8 cellular contexts compared by ENCODE assay signal in genomic region chr3:107421170-107421792, GRCh38. TPM values are rescaled to one million over a fixed set of nuclear protein-coding genes. Genes with fewer than 3 reads are reported as not detected.
DNase-seq lines count a peak whose midpoint lies in the region; ATAC-seq and TF ChIP-seq lines count a peak whose summit lies in the region.

No MANE protein-coding gene starts in this region.

- H3K4me1 Mint-ChIP-seq in naive thymus-derived CD4-positive, alpha-beta T cell = peaks cover 2 to 5% (median 3%) of the 10 kb centered on the region in 7 donors

- peak; percentile 76 for DNase-seq in ACHN
- peak; percentile 48 for DNase-seq in GM04504 (ENCODE audit: low read depth)
- peak; percentile 80 for DNase-seq in HCEC 1CT
- peak; percentile 50 for DNase-seq in SK-N-SH
- DNase-seq in epithelial cell of esophagus (ENCODE audit: low read depth) = peak; percentile 75
- DNase-seq in naive thymus-derived CD4-positive, alpha-beta T cell = peak in 5 of 9 donors; percentile 47 to 63 (median 53)

- TF ChIP-seq RAD21 in SK-N-SH (IDR thresholded peaks at IDR 0.05; ENCODE audit: low read length) = peak; percentile 77

- H4K20me1 ChIP-seq in Loucy (ENCODE audit: insufficient read depth, low read length, poor library complexity, severe bottlenecking) (no peaks in the 10 kb centered on the region), SK-N-SH (ENCODE audit: insufficient read depth) (no peaks in the 10 kb centered on the region)

- peaks cover 10 to 50% (median 21%) of the 10 kb centered on the region in 5 donors for H3K27me3 Mint-ChIP-seq in naive thymus-derived CD4-positive, alpha-beta T cell

- H3K4me1 ChIP-seq in Loucy (ENCODE audit: insufficient read depth, low read length, poor library complexity, severe bottlenecking) (peaks cover 3% of the 10 kb centered on the region), SK-N-SH (ENCODE audit: control insufficient read depth in 1 of 2, insufficient read depth in 2 of 2, low read depth in 1 of 2, low read length in 1 of 2) (peaks cover 0 to 2% of the 10 kb centered on the region in 2 experiments; a peak in 1 of 4 replicates)
- H3K4me1 ChIP-seq in naive thymus-derived CD4-positive, alpha-beta T cell (ENCODE audit: control insufficient read depth in 2 of 2, insufficient read depth in 2 of 2, low read length in 2 of 2) = no peaks in the 10 kb centered on the region

- H3K9ac ChIP-seq in Loucy (ENCODE audit: low read depth, low read length, poor library complexity, severe bottlenecking) (no peak overlapping the region), SK-N-SH (peak overlapping the region; percentile 41; the same call in 1 of the 2 replicates)

- intact Hi-C loops in naive thymus-derived CD4-positive, alpha-beta T cell (cut with micrococcal nuclease) = loop anchor here (1.0 kb wide), 3 partner anchors 9 to 185 kb away; no protein-coding TSS in a partner anchor

- in situ Hi-C loops in ACHN (cut with HindIII; ENCODE audit: low pct_ligation_motif_present, low pct_unique_long_range_greater_than_20kb, low sequenced_read_pairs) = no loop called here

- H2AFZ ChIP-seq in Loucy (ENCODE audit: low read length) = peak overlapping the region; percentile 82
- peak overlapping the region; percentile 99 for H2AFZ ChIP-seq in SK-N-SH (ENCODE audit: low read depth)

- no peaks in the 10 kb centered on the region for H3K36me3 Mint-ChIP-seq in naive thymus-derived CD4-positive, alpha-beta T cell

- peak; percentile 76 for TF ChIP-seq CTCF in Loucy (conservative IDR thresholded peaks at IDR 0.05; ENCODE audit: low read length)
- TF ChIP-seq CTCF in SK-N-SH (IDR thresholded peaks at IDR 0.05) = peak; percentile 79
- peak; percentile 73 for TF ChIP-seq CTCF in epithelial cell of esophagus (IDR thresholded peaks at IDR 0.05; ENCODE audit: insufficient read depth, low read depth, low read length, missing control alignments)

- H3F3A ChIP-seq in Loucy (ENCODE audit: low read depth) = no peaks in the 10 kb centered on the region
- H3F3A ChIP-seq in SK-N-SH (replicated peaks; ENCODE audit: insufficient read depth) = no peaks in the 10 kb centered on the region

- peak overlapping the region; percentile 47 for H3K4me2 ChIP-seq in Loucy (ENCODE audit: low read depth, low read length, poor library complexity, severe bottlenecking)
- peak overlapping the region; percentile 77; the same call in 1 of the 2 replicates for H3K4me2 ChIP-seq in SK-N-SH

- 1% methylated on average over 4 of the region's 4 CpGs for WGBS in SK-N-SH (ENCODE audit: low lambda C conversion rate)

- H3K79me2 ChIP-seq in Loucy (ENCODE audit: insufficient read depth, low read length) (no peaks in the 10 kb centered on the region), SK-N-SH (ENCODE audit: insufficient read depth) (no peaks in the 10 kb centered on the region)

- H3K27ac Mint-ChIP-seq in naive thymus-derived CD4-positive, alpha-beta T cell = peak overlapping the region in 1 of 9 donors; percentile 1

- no peaks in the 10 kb centered on the region for H3K9me3 ChIP-seq in Loucy (ENCODE audit: insufficient read depth, low read depth, low read length)
- H3K9me3 ChIP-seq in SK-N-SH = no peaks in the 10 kb centered on the region
- H3K9me3 ChIP-seq in naive thymus-derived CD4-positive, alpha-beta T cell (ENCODE audit: control insufficient read depth in 2 of 3, low read length in 3 of 3) = no peaks in the 10 kb centered on the region

- H3K36me3 ChIP-seq in Loucy (ENCODE audit: insufficient read depth, low read length) (no peaks in the 10 kb centered on the region), SK-N-SH (replicated peaks in 1 of 2; ENCODE audit: control insufficient read depth in 1 of 2, insufficient read depth in 2 of 2, low read length in 1 of 2) (no peaks in the 10 kb centered on the region)
- H3K36me3 ChIP-seq in naive thymus-derived CD4-positive, alpha-beta T cell (ENCODE audit: control insufficient read depth in 2 of 3, insufficient read depth in 3 of 3, low read length in 3 of 3) = no peaks in the 10 kb centered on the region

- H3K9me2 ChIP-seq in Loucy (replicated peaks; ENCODE audit: low read depth, low read length) = no peaks in the 10 kb centered on the region
- no peaks in the 10 kb centered on the region for H3K9me2 ChIP-seq in SK-N-SH

- peak overlapping the region; percentile 52 for H3K4me3 ChIP-seq in Loucy (ENCODE audit: low read length, poor library complexity, severe bottlenecking)
- H3K4me3 ChIP-seq in SK-N-SH (ENCODE audit: low read depth in 2 of 2, low read length in 1 of 2) = peak overlapping the region; percentile 38 to 59
- no peak overlapping the region for H3K4me3 ChIP-seq in epithelial cell of esophagus (ENCODE audit: low read length)
- H3K4me3 ChIP-seq in naive thymus-derived CD4-positive, alpha-beta T cell (ENCODE audit: low read length) = no peak overlapping the region

- no peak overlapping the region for H3K27ac ChIP-seq in SK-N-SH (ENCODE audit: low read depth in 2 of 2, low read length in 1 of 2)
- no peak overlapping the region for H3K27ac ChIP-seq in naive thymus-derived CD4-positive, alpha-beta T cell (ENCODE audit: low read depth, low read length)

- no peaks in the 10 kb centered on the region for H3K9me3 Mint-ChIP-seq in naive thymus-derived CD4-positive, alpha-beta T cell

- POLR2A ChIA-PET in SK-N-SH (lab: Yijun Ruan, JAX) = interaction anchor here (0.7 to 1.7 kb wide), 3 partner anchors 10 to 185 kb away, joined by 3 to 5 read pairs (median 4); no protein-coding TSS in a partner anchor
- POLR2A ChIA-PET in naive thymus-derived CD4-positive, alpha-beta T cell (lab: Charles Lee) = no interaction called here

- TF ChIP-seq EP300 in SK-N-SH (IDR thresholded peaks at IDR 0.05; ENCODE audit: borderline replicate concordance in 1 of 2, low read depth in 1 of 2, low read length in 1 of 2) = no peak

- ATAC-seq in naive thymus-derived CD4-positive, alpha-beta T cell = peak; percentile 82
- no peak for ATAC-seq in activated CD4-positive, CD25-positive, alpha-beta regulatory T cell treated with anti-CD3 and anti-CD28 coated beads, Interleukin-2, amount 50 U/mL, for 24 hours

- H3K27me3 ChIP-seq in Loucy (ENCODE audit: insufficient read depth, low read length, poor library complexity, severe bottlenecking) (no peaks in the 10 kb centered on the region), SK-N-SH (ENCODE audit: insufficient read depth) (no peaks in the 10 kb centered on the region)
- H3K27me3 ChIP-seq in naive thymus-derived CD4-positive, alpha-beta T cell (ENCODE audit: control insufficient read depth in 2 of 2, insufficient read depth in 2 of 2, low read length in 2 of 2) = no peaks in the 10 kb centered on the region

- CTCF ChIA-PET in SK-N-SH (lab: Yijun Ruan, JAX) = interaction anchor here (0.6 to 4.2 kb wide), 54 partner anchors 9 to 264 kb away, joined by 3 to 85 read pairs (median 4); no protein-coding TSS in a partner anchor
- CTCF ChIA-PET in naive thymus-derived CD4-positive, alpha-beta T cell (lab: Charles Lee) = interaction anchor here (0.7 to 1.5 kb wide), 11 partner anchors 10 to 203 kb away, joined by 3 to 23 read pairs (median 4); no protein-coding TSS in a partner anchor

- H3K4me3 Mint-ChIP-seq in naive thymus-derived CD4-positive, alpha-beta T cell = peak overlapping the region in 8 of 10 donors; percentile 31 to 72 (median 66)

TF ChIP-seq in SK-N-SH, 30 proteins besides CTCF, POLR2A, EP300 and RAD21:
- TF ChIP-seq RCOR1 (IDR thresholded peaks at IDR 0.05; ENCODE audit: low read length) (0 out of 2 replicates have a peak, but pooled peaks have one; percentile 22), CHD2 (IDR thresholded peaks at IDR 0.05; ENCODE audit: low read length, partially characterized antibody) (no peak), GATA2 (CRISPR knock-in tag; IDR thresholded peaks at IDR 0.05) (no peak), YY1 (IDR thresholded peaks at IDR 0.05; ENCODE audit: low read depth) (no peak), TEAD4 (IDR thresholded peaks at IDR 0.05; ENCODE audit: borderline replicate concordance, insufficient read depth) (no peak), FOSL2 (IDR thresholded peaks at IDR 0.05; ENCODE audit: borderline replicate concordance, low read depth) (no peak), NFIC (IDR thresholded peaks at IDR 0.05; ENCODE audit: borderline replicate concordance) (no peak), MEF2A (IDR thresholded peaks at IDR 0.05; ENCODE audit: borderline replicate concordance, low read depth) (no peak), SMC3 (IDR thresholded peaks at IDR 0.05; ENCODE audit: low read depth, low read length) (peak; percentile 72), IRF3 (IDR thresholded peaks at IDR 0.05; ENCODE audit: low read depth, low read length) (no peak), EZH2phosphoT487 (IDR thresholded peaks at IDR 0.05; ENCODE audit: borderline replicate concordance, low read depth) (no peak)

RNA-seq across cellular contexts. Expression of gene CCDC54, which starts 44.0 kb away (rescaled TPM):
- not detected in 2 replicates for polyA plus RNA-seq in SK-N-SH (2012; rRNA removed)
- not detected in 2 replicates for polyA plus RNA-seq in SK-N-SH (2012; cell fraction: cytosol; rRNA removed)
- not detected in 2 replicates for polyA plus RNA-seq in SK-N-SH (2012; cell fraction: nucleus; rRNA removed)
- not detected for total RNA-seq in naive thymus-derived CD4-positive, alpha-beta T cell
- polyA plus RNA-seq in naive thymus-derived CD4-positive, alpha-beta T cell = not detected

Comparison
In these comparisons a context has a peak if more than half of its experiments do, and no peak if none do; other contexts are left out.
1. H3K4me3 ChIP-seq: peak in Loucy (single experiment) and SK-N-SH (2 of 2); none in epithelial cell of esophagus (single experiment) and naive thymus-derived CD4-positive, alpha-beta T cell (single experiment).
2. Peak in every context shown above with its lines, with median percentiles within 50 percentile points of each other: DNase-seq and CTCF ChIP-seq.